Comparison of ENCODE assay signal across 8 cellular contexts in the genomic region with DNA sequence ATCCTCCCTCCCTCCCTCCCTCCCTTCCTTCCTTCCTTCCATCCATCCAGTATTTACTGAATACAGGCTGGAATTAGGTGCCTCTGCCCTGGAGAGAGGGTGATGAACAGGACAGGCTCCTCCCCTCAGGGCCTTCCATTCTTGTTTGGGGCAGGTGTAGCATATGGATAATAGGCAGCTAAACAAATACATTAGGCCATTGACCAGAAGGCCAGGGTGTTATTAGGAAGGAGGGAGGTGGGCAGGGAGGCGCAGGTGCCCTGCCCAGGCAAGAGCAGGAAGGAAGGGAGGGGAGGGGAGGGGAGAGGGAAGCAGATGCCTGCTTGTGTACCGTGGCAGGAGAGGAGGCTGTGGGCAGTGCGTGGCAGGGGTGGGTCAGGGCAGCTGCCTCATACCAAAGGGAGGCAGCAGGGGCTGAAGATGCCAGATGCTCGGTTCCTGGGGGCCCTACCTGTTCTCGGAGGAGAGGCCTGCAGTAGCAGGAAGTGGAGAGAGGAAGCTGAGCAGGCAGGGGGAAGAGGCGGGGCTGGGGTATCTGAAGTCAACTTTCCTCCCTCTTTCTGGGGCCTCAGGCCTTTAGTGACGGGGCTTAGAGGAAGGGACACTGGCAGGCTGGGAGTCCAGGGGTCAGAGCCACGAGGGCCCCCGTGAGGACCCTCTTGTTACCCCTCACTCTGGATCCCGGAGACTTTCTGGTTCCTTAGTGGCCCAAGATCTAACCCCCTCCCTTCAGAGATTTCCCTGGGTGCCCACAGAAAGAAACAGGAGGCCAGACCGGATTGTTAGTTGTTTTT. TPM values are rescaled to one million over a fixed set of nuclear protein-coding genes. Genes with fewer than 3 reads are reported as not detected.
DNase-seq lines count a peak whose midpoint lies in the region; ATAC-seq and TF ChIP-seq lines count a peak whose summit lies in the region.

RINL (minus strand) TSS at position 495 of the 794 bp plus-strand sequence. CDS start 1,533 bp downstream, outside the sequence.

- H3K4me2 ChIP-seq in BLaER1 treated with 17β-estradiol and CSF1 and Interleukin-3, amounts not matched to agents 10 nM and 100 nM = peak within 1 kb of the TSS; percentile 87 to 99 (median 96)
- no peak within 1 kb of the TSS for H3K4me2 ChIP-seq in GM23248 (ENCODE audit: unreplicated experiment)

- H3K36me3 Mint-ChIP-seq in activated CD4-positive, alpha-beta memory T cell treated with anti-CD3 and anti-CD28 coated beads for 36 hours = peaks cover 11% of the 10 kb centered on the region

- 38 to 63% methylated on average over 6 to 11 of the region's 11 CpGs for WGBS in GM23248 (ENCODE audit: low coverage in 1 of 2, low lambda C conversion rate in 2 of 2, missing lambda C conversion rate in 2 of 2), 2 experiments

- H3K4me3 Mint-ChIP-seq in activated CD4-positive, alpha-beta memory T cell treated with anti-CD3 and anti-CD28 coated beads for 36 hours = peak within 1 kb of the TSS; percentile 98

- H3K4me1 Mint-ChIP-seq in activated CD4-positive, alpha-beta memory T cell treated with anti-CD3 and anti-CD28 coated beads for 36 hours (ENCODE audit: low read depth) = peaks cover 33% of the 10 kb centered on the region

- peak within 1 kb of the TSS; percentile 78 to 97 (median 90) for H3K27ac ChIP-seq in BLaER1 treated with 17β-estradiol and CSF1 and Interleukin-3, amounts not matched to agents 10 nM and 100 nM
- H3K27ac ChIP-seq in gastrocnemius medialis (peak within 1 kb of the TSS; percentile 45 to 54 (median 52)), tibial artery (no peak within 1 kb of the TSS), GM23248 (no peak within 1 kb of the TSS)

- peaks cover 37 to 90% (median 80%) of the 10 kb centered on the region in 10 experiments for H3K4me1 ChIP-seq in BLaER1 treated with 17β-estradiol and CSF1 and Interleukin-3, amounts not matched to agents 10 nM and 100 nM
- H3K4me1 ChIP-seq in gastrocnemius medialis = peaks cover 3 to 6% of the 10 kb centered on the region in 2 donors
- H3K4me1 ChIP-seq in tibial artery = no peaks in the 10 kb centered on the region
- H3K4me1 ChIP-seq in GM23248 (ENCODE audit: insufficient read depth) = no peaks in the 10 kb centered on the region

- intact Hi-C loops in activated CD4-positive, alpha-beta memory T cell treated with anti-CD3 and anti-CD28 coated beads for 36 hours (cut with micrococcal nuclease) = no loop called here
- intact Hi-C loops in gastrocnemius medialis (cut with DNase I; ENCODE audit: low total_unique reads) = no loop called here
- intact Hi-C loops in tibial artery (cut with DNase I; ENCODE audit: low total_unique reads) = loop anchor here (10.0 kb wide), 1 partner anchor 113 kb away; no protein-coding TSS in a partner anchor

- H3K27me3 ChIP-seq in BLaER1 treated with 17β-estradiol and CSF1 and Interleukin-3, amounts not matched to agents 10 nM and 100 nM = no peaks in the 10 kb centered on the region
- H3K27me3 ChIP-seq in H7 (ENCODE audit: control insufficient read depth, insufficient read depth, low read length) (no peaks in the 10 kb centered on the region), gastrocnemius medialis (no peaks in the 10 kb centered on the region), tibial artery (no peaks in the 10 kb centered on the region), GM23248 (replicated peaks; ENCODE audit: insufficient read depth) (no peaks in the 10 kb centered on the region)

- peaks cover 0 to 26% (median 10%) of the 10 kb centered on the region in 11 experiments; a peak in 11 of 22 replicates for H3K36me3 ChIP-seq in BLaER1 treated with 17β-estradiol and CSF1 and Interleukin-3, amounts not matched to agents 10 nM and 100 nM
- no peaks in the 10 kb centered on the region for H3K36me3 ChIP-seq in H7 (replicated peaks; ENCODE audit: control insufficient read depth, insufficient read depth, low read length)
- peaks cover 0 to 34% of the 10 kb centered on the region in 2 donors for H3K36me3 ChIP-seq in gastrocnemius medialis
- H3K36me3 ChIP-seq in tibial artery = peaks cover 20 to 44% (median 38%) of the 10 kb centered on the region in 3 donors
- no peaks in the 10 kb centered on the region for H3K36me3 ChIP-seq in GM23248 (ENCODE audit: low read depth)

- H3K79me2 ChIP-seq in GM23248 (ENCODE audit: insufficient read depth) = no peaks in the 10 kb centered on the region

- H3K9ac ChIP-seq in BLaER1 treated with 17β-estradiol and CSF1 and Interleukin-3, amounts not matched to agents 10 nM and 100 nM = peak within 1 kb of the TSS; percentile 73 to 86 (median 83)
- H3K9ac ChIP-seq in GM23248 = no peak within 1 kb of the TSS

- ATAC-seq in esophagus mucosa (peak; percentile 41), gastrocnemius medialis (no peak)

- H2AFZ ChIP-seq in GM23248 = no peak within 1 kb of the TSS

- no peaks in the 10 kb centered on the region for H4K20me1 ChIP-seq in BLaER1 treated with 17β-estradiol and CSF1 and Interleukin-3, amounts not matched to agents 10 nM and 100 nM
- no peaks in the 10 kb centered on the region for H4K20me1 ChIP-seq in GM23248 (ENCODE audit: insufficient read depth)

- in situ Hi-C loops in gastrocnemius medialis (cut with MboI; ENCODE audit: low sequenced_read_pairs in 4 of 4) = no loop called here
- in situ Hi-C loops in GM23248 (cut with MboI) = no loop called here

- CTCF ChIA-PET in activated CD4-positive, alpha-beta memory T cell treated with anti-CD3 and anti-CD28 coated beads for 36 hours (lab: Charles Lee) = interaction anchor here (0.7 to 4.9 kb wide), 8 partner anchors 8 to 108 kb away, joined by 3 to 51 read pairs (median 5); partner anchors contain the start of genes MRPS12 and SARS2

- H3K27ac Mint-ChIP-seq in activated CD4-positive, alpha-beta memory T cell treated with anti-CD3 and anti-CD28 coated beads for 36 hours = peak within 1 kb of the TSS; percentile 99

- DNase-seq in H7 (peak; percentile 66), NCI-H69 (lab: John Stamatoyannopoulos, UW) (peak; percentile 100), gastrocnemius medialis (no peak), tibial artery (no peak), GM23248 (no peak)
- peak; percentile 84 for DNase-seq in activated CD4-positive, alpha-beta memory T cell treated with anti-CD3 and anti-CD28 coated beads for 36 hours

- TF ChIP-seq CTCF in gastrocnemius medialis (IDR thresholded peaks at IDR 0.05 in 4 of 5, conservative IDR thresholded peaks at IDR 0.05 in 1 of 5) = no peak
- no peak for TF ChIP-seq CTCF in tibial artery (IDR thresholded peaks at IDR 0.05)

- no peaks in the 10 kb centered on the region for H3K27me3 Mint-ChIP-seq in activated CD4-positive, alpha-beta memory T cell treated with anti-CD3 and anti-CD28 coated beads for 36 hours

- H3K4me3 ChIP-seq in BLaER1 treated with 17β-estradiol and CSF1 and Interleukin-3, amounts not matched to agents 10 nM and 100 nM = peak within 1 kb of the TSS; percentile 40 to 66 (median 50)
- H3K4me3 ChIP-seq in H7 (ENCODE audit: insufficient read depth, low read depth, low read length) = no peak within 1 kb of the TSS
- H3K4me3 ChIP-seq in gastrocnemius medialis = no peak within 1 kb of the TSS
- no peak within 1 kb of the TSS for H3K4me3 ChIP-seq in tibial artery
- H3K4me3 ChIP-seq in GM23248 = no peak within 1 kb of the TSS

- no peaks in the 10 kb centered on the region for H3K9me2 ChIP-seq in GM23248 (ENCODE audit: insufficient read depth)

- H3K9me3 Mint-ChIP-seq in activated CD4-positive, alpha-beta memory T cell treated with anti-CD3 and anti-CD28 coated beads for 36 hours = no peaks in the 10 kb centered on the region

- H3F3A ChIP-seq in GM23248 (ENCODE audit: insufficient read depth) = no peaks in the 10 kb centered on the region

- TF ChIP-seq POLR2A in gastrocnemius medialis (IDR thresholded peaks at IDR 0.05) = no peak

- H3K9me3 ChIP-seq in BLaER1 treated with 17β-estradiol and CSF1 and Interleukin-3, amounts not matched to agents 10 nM and 100 nM (replicated peaks in 1 of 11) = no peaks in the 10 kb centered on the region
- H3K9me3 ChIP-seq in gastrocnemius medialis (no peaks in the 10 kb centered on the region), tibial artery (no peaks in the 10 kb centered on the region), GM23248 (ENCODE audit: low read depth) (no peaks in the 10 kb centered on the region)

- POLR2A ChIA-PET in activated CD4-positive, alpha-beta memory T cell treated with anti-CD3 and anti-CD28 coated beads for 36 hours (lab: Charles Lee) = interaction anchor here (1.2 to 2.1 kb wide), 6 partner anchors 9 to 46 kb away, joined by 4 to 10 read pairs (median 5); partner anchors contain the start of genes ECH1, NFKBIB and SIRT2

RNA-seq across cellular contexts. Expression of gene RINL, which starts in this region (rescaled TPM):
- 34.0 and 40.5 TPM in 2 replicates for total RNA-seq in H7 (2014; rRNA removed; shearing (Covaris generic))
- total RNA-seq in activated CD4-positive, alpha-beta memory T cell treated with anti-CD3 and anti-CD28 coated beads for 36 hours = 10 to 100 TPM; 92.6 to 100.0 TPM
- total RNA-seq in esophagus mucosa (7.6 TPM), gastrocnemius medialis (1 to 10 TPM in 3 of 4 donors, under 1 TPM in 1; 0.95 to 3.3 (median 2.9) TPM)
- total RNA-seq in GM23248 (2014; rRNA removed; shearing (Covaris generic)) = 1.0 and 5.8 TPM in 2 replicates
- 2.0 and 2.6 TPM in 2 replicates for polyA plus RNA-seq in GM23248 (2016; fragmentation: Nextera tagmentation; extraction: Ambion mirVana)

Comparison
In these comparisons a context has a peak if more than half of its experiments do, and no peak if none do; other contexts are left out.
1. H3K27ac ChIP-seq: peak in BLaER1 treated with 17β-estradiol and CSF1 and Interleukin-3, amounts not matched to agents 10 nM and 100 nM (11 of 11) and gastrocnemius medialis (4 of 4); none in tibial artery (0 of 2) and GM23248 (single experiment).
2. H3K4me3 ChIP-seq: peak in BLaER1 treated with 17β-estradiol and CSF1 and Interleukin-3, amounts not matched to agents 10 nM and 100 nM (10 of 10); none in H7 (single experiment), gastrocnemius medialis (0 of 4), tibial artery (0 of 2) and GM23248 (single experiment).
3. DNase-seq: peak in H7 (single experiment), NCI-H69 (single experiment) and activated CD4-positive, alpha-beta memory T cell treated with anti-CD3 and anti-CD28 coated beads for 36 hours (single experiment); none in gastrocnemius medialis (0 of 2), tibial artery (0 of 2) and GM23248 (single experiment).